ENCODE assay signal across 8 cellular contexts in genomic region chr14:32203928-32204357, GRCh38. TPM values are rescaled to one million over a fixed set of nuclear protein-coding genes. Genes with fewer than 3 reads are reported as not detected.
DNase-seq lines count a peak whose midpoint lies in the region; ATAC-seq and TF ChIP-seq lines count a peak whose summit lies in the region.

No MANE protein-coding gene starts in this region.

- CTCF ChIA-PET in PC-3 (lab: Charles Lee), result interaction anchor here (1.0 kb wide), 2 partner anchors 50 to 127 kb away, joined by 3 to 6 read pairs; partner anchors contain the start of gene ARHGAP5

- peak overlapping the region in 1 of 2 experiments; percentile 52 for H3K18ac ChIP-seq in mesenchymal stem cell (ENCODE audit: low read depth in 1 of 2, low read length in 2 of 2)

- WGBS in mesenchymal stem cell, result 22% methylated on average over 12 of the region's 14 CpGs
- WGBS in transverse colon (ENCODE audit: low coverage in 1 of 2), 2 donors, result 0 to 3% methylated on average over 7 to 14 of the region's 14 CpGs

- no peak for TF ChIP-seq POLR2A in transverse colon (IDR thresholded peaks at IDR 0.05)

- no peaks in the 10 kb centered on the region for H3K79me2 ChIP-seq in PC-3 (ENCODE audit: low read length)

- peak overlapping the region; percentile 64 for H4K8ac ChIP-seq in mesenchymal stem cell (ENCODE audit: low read length)

- TF ChIP-seq CTCF in PC-3 (conservative IDR thresholded peaks at IDR 0.05; ENCODE audit: low read depth, low read length), result no peak
- TF ChIP-seq CTCF in chondrocyte (IDR thresholded peaks at IDR 0.05), result no peak
- no peak for TF ChIP-seq CTCF in transverse colon (IDR thresholded peaks at IDR 0.05)

- no peak overlapping the region for H2AK5ac ChIP-seq in mesenchymal stem cell (ENCODE audit: low read length, severe bottlenecking)

- no peaks in the 10 kb centered on the region for H3K9me3 Mint-ChIP-seq in chondrocyte (ENCODE audit: low read depth)

- peak overlapping the region; percentile 87 for H3K4me3 ChIP-seq in PC-3 (ENCODE audit: low read length)
- peak overlapping the region; percentile 49 to 91 for H3K4me3 ChIP-seq in mesenchymal stem cell (ENCODE audit: insufficient read depth in 1 of 2, low read depth in 1 of 2, low read length in 2 of 2)
- peak overlapping the region; percentile 52 to 75 (median 62) for H3K4me3 ChIP-seq in transverse colon

- H2BK15ac ChIP-seq in mesenchymal stem cell (ENCODE audit: low read depth, poor library complexity, severe bottlenecking), result no peak overlapping the region

- H3K4me1 ChIP-seq in PC-3 (ENCODE audit: insufficient read depth, low read length), result peaks cover 21% of the 10 kb centered on the region; the same call in 1 of the 2 replicates
- peaks cover 5% of the 10 kb centered on the region for H3K4me1 ChIP-seq in mesenchymal stem cell (ENCODE audit: control insufficient read depth, insufficient read depth, low read depth, low read length)
- peaks cover 0 to 23% (median 16%) of the 10 kb centered on the region in 4 donors for H3K4me1 ChIP-seq in transverse colon

- BruUV-seq in PC-3 (replicated peaks; lab: Mats Ljungman, UMichigan), result TSS peak; percentile 40

- H3K9me3 ChIP-seq in PC-3 (ENCODE audit: low read length), result no peaks in the 10 kb centered on the region
- no peaks in the 10 kb centered on the region for H3K9me3 ChIP-seq in mesenchymal stem cell (ENCODE audit: control insufficient read depth, low read length)
- H3K9me3 ChIP-seq in transverse colon, result no peaks in the 10 kb centered on the region

- H3K9me2 ChIP-seq in PC-3 (replicated peaks; ENCODE audit: low read length), result no peaks in the 10 kb centered on the region

- H3K79me1 ChIP-seq in mesenchymal stem cell (replicated peaks; ENCODE audit: low read length, poor library complexity, severe bottlenecking), result no peaks in the 10 kb centered on the region

- H3K4me2 ChIP-seq in PC-3 (ENCODE audit: low read length) (peak overlapping the region; percentile 84), mesenchymal stem cell (ENCODE audit: low read length, poor library complexity, severe bottlenecking) (peak overlapping the region; percentile 80)

- H2AFZ ChIP-seq in PC-3 (ENCODE audit: low read length) (peak overlapping the region; percentile 93), mesenchymal stem cell (ENCODE audit: low read depth, low read length) (peak overlapping the region; percentile 76)

- H3K27ac Mint-ChIP-seq in chondrocyte (ENCODE audit: unreplicated experiment), result peak overlapping the region; percentile 39

- H3K4me3 Mint-ChIP-seq in chondrocyte (ENCODE audit: unreplicated experiment), result peak overlapping the region; percentile 89

- peak overlapping the region; percentile 27 for H4K91ac ChIP-seq in mesenchymal stem cell (ENCODE audit: low read length)

- ATAC-seq in PC-3 (peak; percentile 2; the same call in 1 of the 2 replicates), HG03135 (IDR thresholded peaks at IDR 0.05; ENCODE audit: unreplicated experiment) (no peak)

- in situ Hi-C loops in transverse colon (cut with MboI; ENCODE audit: low pct_ligation_motif_present in 1 of 4, low pct_unique_long_range_greater_than_20kb in 1 of 4, low sequenced_read_pairs in 3 of 4), result loop anchor here in 2 of 4 donors (25.0 kb wide), 1 partner anchor 117 kb away; the partner anchor contains the start of gene ARHGAP5 (in 2 of the 2)

- H2BK5ac ChIP-seq in mesenchymal stem cell (ENCODE audit: low read depth, low read length, poor library complexity, severe bottlenecking), result no peak overlapping the region

- no peak overlapping the region for H3K23ac ChIP-seq in mesenchymal stem cell (ENCODE audit: low read length in 2 of 2)

- POLR2A ChIA-PET in PC-3 (lab: Charles Lee; ENCODE audit: unreplicated experiment), result interaction anchor here (0.6 kb wide), 3 partner anchors 127 to 783 kb away, joined by 3 to 4 read pairs (median 3); partner anchors contain the start of genes ARHGAP5 and HEATR5A

- no peak overlapping the region for H2BK12ac ChIP-seq in mesenchymal stem cell (ENCODE audit: low read length in 2 of 2)

- DNase-seq in NCI-H2171 treated with DMSO at 0.1 percent for 48 hours (lab: John Stamatoyannopoulos, UW), result peak; percentile 75
- no peak for DNase-seq in NCI-H2171 (lab: John Stamatoyannopoulos, UW)
- DNase-seq in PC-3, result peak; percentile 29
- DNase-seq in chondrocyte (ENCODE audit: low spot score), result no peak
- no peak for DNase-seq in mesenchymal stem cell
- peak; percentile 38 for DNase-seq in transverse colon
- no peak for DNase-seq in NK-92 (lab: John Stamatoyannopoulos, UW; ENCODE audit: unreplicated experiment)

- H3K36me3 ChIP-seq in PC-3 (ENCODE audit: low read depth, low read length) (no peaks in the 10 kb centered on the region), mesenchymal stem cell (ENCODE audit: control insufficient read depth in 1 of 2, insufficient read depth in 2 of 2, low read depth in 1 of 2, low read length in 2 of 2) (no peaks in the 10 kb centered on the region), transverse colon (no peaks in the 10 kb centered on the region)

- H3K27ac ChIP-seq in PC-3 (ENCODE audit: low read length) (no peak overlapping the region; the same call in 1 of the 2 replicates), mesenchymal stem cell (ENCODE audit: low read length, poor library complexity, severe bottlenecking) (no peak overlapping the region), transverse colon (peak overlapping the region; percentile 80 to 89 (median 85))

- no peak overlapping the region for H2BK120ac ChIP-seq in mesenchymal stem cell (ENCODE audit: low read depth, low read length)

- peaks cover 3% of the 10 kb centered on the region for H3K27me3 Mint-ChIP-seq in chondrocyte (ENCODE audit: low read depth)

- intact Hi-C loops in PC-3 (cut with micrococcal nuclease), result loop anchor here (1.0 to 2.0 kb wide), 7 partner anchors 26 to 270 kb away; no protein-coding TSS in a partner anchor
- intact Hi-C loops in transverse colon (cut with DNase I; ENCODE audit: low total_unique reads), result loop anchor here (5.0 kb wide), 1 partner anchor 127 kb away; the partner anchor contains the start of gene ARHGAP5

- H3K4me1 Mint-ChIP-seq in chondrocyte (ENCODE audit: low read depth), result peaks cover 25% of the 10 kb centered on the region

- H3F3A ChIP-seq in PC-3 (ENCODE audit: low read length, unreplicated experiment), result no peaks in the 10 kb centered on the region

- no peaks in the 10 kb centered on the region for H3K36me3 Mint-ChIP-seq in chondrocyte (ENCODE audit: low read depth)

- H3K9ac ChIP-seq in PC-3 (ENCODE audit: low read length) (peak overlapping the region; percentile 79), mesenchymal stem cell (ENCODE audit: low read length) (peak overlapping the region; percentile 97)

- H4K20me1 ChIP-seq in PC-3 (ENCODE audit: low read length), result no peaks in the 10 kb centered on the region

- no peak overlapping the region for H3K4ac ChIP-seq in mesenchymal stem cell (ENCODE audit: low read depth in 1 of 2, low read length in 2 of 2)

- no peaks in the 10 kb centered on the region for H3K27me3 ChIP-seq in PC-3 (ENCODE audit: low read length)
- H3K27me3 ChIP-seq in mesenchymal stem cell (ENCODE audit: control insufficient read depth in 1 of 2, insufficient read depth in 1 of 2, low read length in 2 of 2), result peaks cover 0 to 29% of the 10 kb centered on the region in 2 experiments
- H3K27me3 ChIP-seq in transverse colon, result no peaks in the 10 kb centered on the region

- no peak for TF ChIP-seq EP300 in transverse colon (IDR thresholded peaks at IDR 0.05; ENCODE audit: low read depth)

- H3K14ac ChIP-seq in mesenchymal stem cell (ENCODE audit: low read length in 2 of 2), result no peak overlapping the region

RNA-seq across cellular contexts. Expression of gene RNU6-8, which starts 0.9 kb away (rescaled TPM):
- total RNA-seq in PC-3 (2014; rRNA removed), result not detected in 2 replicates
- total RNA-seq in chondrocyte, result not detected in 3 replicates
- not detected for polyA plus RNA-seq in mesenchymal stem cell (2013, experiment 1 of 2)
- polyA plus RNA-seq in mesenchymal stem cell (2013, experiment 2 of 2), result not detected
- total RNA-seq in transverse colon, result not detected

RNA-seq across cellular contexts. Expression of gene RNU6-7, which starts 2.1 kb away (rescaled TPM):
- not detected in 2 replicates for total RNA-seq in PC-3 (2014; rRNA removed)
- not detected in 3 replicates for total RNA-seq in chondrocyte
- polyA plus RNA-seq in mesenchymal stem cell (2013, experiment 1 of 2), result not detected
- not detected for polyA plus RNA-seq in mesenchymal stem cell (2013, experiment 2 of 2)
- not detected for total RNA-seq in transverse colon

Comparison
In these comparisons a context has a peak if more than half of its experiments do, and no peak if none do; other contexts are left out.
1. DNase-seq: peak in NCI-H2171 treated with DMSO at 0.1 percent for 48 hours (single experiment), PC-3 (single experiment) and transverse colon (single experiment); none in NCI-H2171 (single experiment), chondrocyte (single experiment), mesenchymal stem cell (single experiment) and NK-92 (single experiment).
2. H3K27ac ChIP-seq: peak in transverse colon (4 of 4); none in PC-3 (single experiment) and mesenchymal stem cell (single experiment).
3. Peak in every context shown above with its lines, with median percentiles within 50 percentile points of each other: H3K4me3 ChIP-seq.